15 cellular contexts compared by ENCODE assay signal in genomic region chr7:115085421-115085820, GRCh38.
DNase-seq lines count a peak whose midpoint lies in the region; ATAC-seq and TF ChIP-seq lines count a peak whose summit lies in the region.
"Had no signal": no experiment of that assay in that cellular context is flagged by ENCODE, and none has a peak within 500 bp of the region (broad histone marks: within the 10 kb centered on the region; RNA-seq: fewer than 3 reads in every experiment).

No MANE protein-coding gene starts in this region.

- H3K4me3 ChIP-seq in PC-9 (no peak overlapping the region), heart right ventricle (no peak overlapping the region)
- H3K4me3 ChIP-seq: BLaER1, GM23248, K562 had no signal

- H4K20me1 ChIP-seq in PC-9 (ENCODE audit: insufficient read depth): no peaks in the 10 kb centered on the region
- H4K20me1 ChIP-seq: BLaER1 had no signal

- in situ Hi-C loops in GM13976 (cut with MboI; ENCODE audit: low sequenced_read_pairs, unreplicated experiment): no loop called here

- H3K9me2 ChIP-seq in PC-9 (ENCODE audit: insufficient read depth): no peaks in the 10 kb centered on the region

- peak; percentile 46 for DNase-seq in NCI-H748 (lab: John Stamatoyannopoulos, UW; ENCODE audit: unreplicated experiment)
- DNase-seq in NCI-H748 treated with DMSO at 0.1 percent for 48 hours (lab: John Stamatoyannopoulos, UW): no peak
- DNase-seq in PC-9: peak; percentile 39 to 44
- peak in 1 of 2 donors; percentile 29 for DNase-seq in foreskin keratinocyte
- no peak for DNase-seq in GM13976 (ENCODE audit: low spot score)
- DNase-seq in kidney glomerular epithelial cell (lab: John Stamatoyannopoulos, UW): no peak
- no peak for DNase-seq in heart right ventricle
- DNase-seq: Caco-2; CD8-positive, alpha-beta memory T cell; DMS79 had no signal

- BruUV-seq in PC-9 (replicated peaks; lab: Mats Ljungman, UMichigan): no TSS peak

- H3K27ac ChIP-seq in PC-9 (no peak overlapping the region), foreskin keratinocyte (no peak overlapping the region), heart right ventricle (no peak overlapping the region)
- H3K27ac ChIP-seq: 22Rv1, BLaER1, GM23248 had no signal

- CTCF ChIA-PET in PC-9 (lab: Charles Lee): no interaction called here

- H3K27me3 ChIP-seq in PC-9 (ENCODE audit: insufficient read depth, low read depth) (no peaks in the 10 kb centered on the region), foreskin keratinocyte (no peaks in the 10 kb centered on the region), heart right ventricle (no peaks in the 10 kb centered on the region)
- H3K27me3 ChIP-seq: BLaER1 had no signal

- no peak overlapping the region for H3K4me2 ChIP-seq in PC-9
- H3K4me2 ChIP-seq: BLaER1 had no signal

- H3K36me3 ChIP-seq in PC-9 (ENCODE audit: low read depth) (no peaks in the 10 kb centered on the region), heart right ventricle (no peaks in the 10 kb centered on the region)
- H3K36me3 ChIP-seq: BLaER1 had no signal

- H3F3A ChIP-seq in PC-9 (ENCODE audit: insufficient read depth, low read depth): peaks cover 5% of the 10 kb centered on the region; the same call in 1 of the 2 replicates

- peak overlapping the region; percentile 19; the same call in 1 of the 2 replicates for H2AFZ ChIP-seq in PC-9
- H2AFZ ChIP-seq: GM23248 had no signal

- peaks cover 28% of the 10 kb centered on the region for H3K4me1 ChIP-seq in PC-9 (replicated peaks; ENCODE audit: insufficient read depth)
- peaks cover 9% of the 10 kb centered on the region for H3K4me1 ChIP-seq in foreskin keratinocyte
- peaks cover 0 to 32% (median 21%) of the 10 kb centered on the region in 9 donors for H3K4me1 ChIP-seq in heart right ventricle
- H3K4me1 ChIP-seq: BLaER1, Caco-2 had no signal

- ATAC-seq in foreskin keratinocyte (peak; percentile 38), HG03135 (IDR thresholded peaks at IDR 0.05; ENCODE audit: unreplicated experiment) (no peak), heart right ventricle (no peak)
- ATAC-seq: K562 had no signal

- intact Hi-C loops in PC-9 (cut with micrococcal nuclease; ENCODE audit: unreplicated experiment) (loop anchor here (5.0 to 10.0 kb wide), 5 partner anchors 42 to 1001 kb away; no protein-coding TSS in a partner anchor), heart right ventricle (cut with DNase I) (loop anchor here in 4 of 10 donors (5.0 to 10.0 kb wide), 4 partner anchors 78 to 163 kb away; partner anchors contain the start of gene MDFIC (in 2 of the 4))

- 94 to 97% methylated on average over 3 of the region's 3 CpGs for WGBS in heart right ventricle, 2 donors

- no peaks in the 10 kb centered on the region; the same call in 1 of the 2 replicates for H3K9me3 ChIP-seq in PC-9 (ENCODE audit: insufficient read depth, low read depth)
- H3K9me3 ChIP-seq in heart right ventricle: no peaks in the 10 kb centered on the region
- H3K9me3 ChIP-seq: BLaER1, Caco-2 had no signal

- TF ChIP-seq CTCF in PC-9 (conservative IDR thresholded peaks at IDR 0.05) (no peak), foreskin keratinocyte (conservative IDR thresholded peaks at IDR 0.05) (no peak), GM13976 (IDR thresholded peaks at IDR 0.05; ENCODE audit: borderline replicate concordance, control extremely low read depth, extremely low read depth, insufficient read depth, missing control alignments) (no peak), heart right ventricle (IDR thresholded peaks at IDR 0.05) (no peak)

- POLR2A ChIA-PET in PC-9 (lab: Charles Lee; ENCODE audit: unreplicated experiment): no interaction called here

- H3K79me2 ChIP-seq in PC-9 (ENCODE audit: low read depth): no peaks in the 10 kb centered on the region

Comparison
In these comparisons a context has a peak if more than half of its experiments do, and no peak if none do; other contexts are left out.
1. DNase-seq: peak in NCI-H748 (single experiment) and PC-9 (2 of 2); none in NCI-H748 treated with DMSO at 0.1 percent for 48 hours (single experiment), GM13976 (single experiment), kidney glomerular epithelial cell (single experiment) and heart right ventricle (0 of 2).